Comparison of ENCODE assay signal across 11 cellular contexts in the genomic region with DNA sequence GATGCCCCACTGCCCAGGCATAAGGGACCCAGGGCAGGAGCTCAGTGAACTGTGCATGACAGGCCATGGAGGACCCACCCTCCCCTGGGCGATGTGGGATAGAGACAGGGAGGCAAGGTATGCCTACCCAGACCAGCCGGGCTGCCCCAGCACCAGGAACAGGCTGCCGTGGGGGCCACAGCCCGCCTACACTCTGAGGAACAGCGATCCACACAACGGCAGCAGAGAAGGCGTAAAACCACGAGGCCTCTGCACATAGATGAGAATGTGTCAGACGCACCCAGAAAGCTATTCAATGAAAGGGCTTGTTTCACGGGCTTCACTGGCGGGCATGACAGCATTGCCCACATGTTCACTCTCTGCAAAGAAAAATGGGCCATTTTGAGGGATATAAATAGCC. TPM values are rescaled to one million over a fixed set of nuclear protein-coding genes. Genes with fewer than 3 reads are reported as not detected.
DNase-seq lines count a peak whose midpoint lies in the region; ATAC-seq and TF ChIP-seq lines count a peak whose summit lies in the region.
"Had no signal": no experiment of that assay in that cellular context is flagged by ENCODE, and none has a peak within 500 bp of the region (broad histone marks: within the 10 kb centered on the region; RNA-seq: fewer than 3 reads in every experiment).

No MANE protein-coding gene starts in this region.

- TF ChIP-seq CTCF in GM23338 (conservative IDR thresholded peaks at IDR 0.05; ENCODE audit: low read depth in 2 of 2): no peak

- H3K36me3 ChIP-seq in GM23338 (ENCODE audit: insufficient read depth): no peaks in the 10 kb centered on the region; the same call in 1 of the 2 replicates

- H3K9me3 Mint-ChIP-seq in GM23338: no peaks in the 10 kb centered on the region

- peaks cover 11% of the 10 kb centered on the region for H3K4me1 Mint-ChIP-seq in GM23338

- no peaks in the 10 kb centered on the region for H3K9me2 ChIP-seq in GM23338 (ENCODE audit: insufficient read depth)

- intact Hi-C loops in left ventricle myocardium superior (cut with micrococcal nuclease) (no loop called here), left cardiac atrium (cut with DNase I) (no loop called here)

- H3K27ac Mint-ChIP-seq in GM23338: no peak overlapping the region

- peaks cover 49% of the 10 kb centered on the region for H3K79me2 ChIP-seq in GM23338 (replicated peaks; ENCODE audit: insufficient read depth)

- H4K20me1 ChIP-seq in GM23338 (replicated peaks; ENCODE audit: insufficient read depth): peaks cover 3% of the 10 kb centered on the region

- H3K27me3 ChIP-seq in GM23338 (ENCODE audit: insufficient read depth): no peaks in the 10 kb centered on the region

- ATAC-seq in left ventricle myocardium superior: no peak
- ATAC-seq in left cardiac atrium: no peak
- no peak for ATAC-seq in GM23338

- H3K4me1 ChIP-seq in GM23338 (ENCODE audit: insufficient read depth): no peaks in the 10 kb centered on the region

- peaks cover 12% of the 10 kb centered on the region for H3K36me3 Mint-ChIP-seq in GM23338 (ENCODE audit: low read depth)

- H3K27me3 Mint-ChIP-seq in GM23338 (ENCODE audit: insufficient read depth, low read depth, poor library complexity): peaks cover 3% of the 10 kb centered on the region

- no peak overlapping the region for H2AFZ ChIP-seq in GM23338

- H3K4me2 ChIP-seq in GM23338: no peak overlapping the region

- H3K4me3 Mint-ChIP-seq in GM23338: no peak overlapping the region

- DNase-seq in left ventricle myocardium superior (peak; percentile 21), left cardiac atrium (no peak), inferior parietal cortex (ENCODE audit: extremely low spot score) (peak; percentile 87), NOMO-1 treated with dmso at 0.1 percent for 144 hours (lab: John Stamatoyannopoulos, UW; ENCODE audit: unreplicated experiment) (no peak), GM23338 (ENCODE audit: low spot score) (no peak), NOMO-1 treated with DMSO at 0.1 percent for 48 hours (lab: John Stamatoyannopoulos, UW; ENCODE audit: unreplicated experiment) (no peak)
- peak; percentile 65 to 74 for DNase-seq in activated T-cell treated with anti-CD3 and anti-CD28 coated beads, Interleukin-2, amount 50 U/mL, for 48 hours
- DNase-seq: AML-193, KG1, small intestine had no signal

- H3K4me3 ChIP-seq in GM23338: no peak overlapping the region

- no peaks in the 10 kb centered on the region for H3F3A ChIP-seq in GM23338 (replicated peaks; ENCODE audit: low read depth)

- H3K27ac ChIP-seq in temporal lobe (ENCODE audit: low read depth, low read length): peak overlapping the region; percentile 96
- H3K27ac ChIP-seq in GM23338 (ENCODE audit: low read depth): no peak overlapping the region

TF ChIP-seq in GM23338, 12 proteins besides CTCF, POLR2A, EP300 and RAD21 (continues in another document):
- TF ChIP-seq STAT1 (IDR thresholded peaks at IDR 0.05; ENCODE audit: unreplicated experiment) (no peak), EZH2phosphoT487 (IDR thresholded peaks at IDR 0.05; ENCODE audit: unreplicated experiment) (no peak), CREB1 (CRISPR knock-in tag; IDR thresholded peaks at IDR 0.05; ENCODE audit: low read depth) (no peak), ZNF114 (CRISPR knock-in tag; IDR thresholded peaks at IDR 0.05) (no peak), EZH2 (IDR thresholded peaks at IDR 0.05; ENCODE audit: low read depth, unreplicated experiment) (no peak), JUNB (IDR thresholded peaks at IDR 0.05; ENCODE audit: unreplicated experiment) (no peak), POLR2AphosphoS5 (IDR thresholded peaks at IDR 0.05; ENCODE audit: low read depth) (no peak), NANOG (IDR thresholded peaks at IDR 0.05; ENCODE audit: borderline replicate concordance) (no peak), ZNF331 (CRISPR knock-in tag; IDR thresholded peaks at IDR 0.05; ENCODE audit: low read depth) (no peak)
- TF ChIP-seq, protein P1, sequence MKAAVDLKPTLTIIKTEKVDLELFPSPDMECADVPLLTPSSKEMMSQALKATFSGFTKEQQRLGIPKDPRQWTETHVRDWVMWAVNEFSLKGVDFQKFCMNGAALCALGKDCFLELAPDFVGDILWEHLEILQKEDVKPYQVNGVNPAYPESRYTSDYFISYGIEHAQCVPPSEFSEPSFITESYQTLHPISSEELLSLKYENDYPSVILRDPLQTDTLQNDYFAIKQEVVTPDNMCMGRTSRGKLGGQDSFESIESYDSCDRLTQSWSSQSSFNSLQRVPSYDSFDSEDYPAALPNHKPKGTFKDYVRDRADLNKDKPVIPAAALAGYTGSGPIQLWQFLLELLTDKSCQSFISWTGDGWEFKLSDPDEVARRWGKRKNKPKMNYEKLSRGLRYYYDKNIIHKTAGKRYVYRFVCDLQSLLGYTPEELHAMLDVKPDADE (IDR thresholded peaks at IDR 0.05): no peak
- TF ChIP-seq, protein P2, sequence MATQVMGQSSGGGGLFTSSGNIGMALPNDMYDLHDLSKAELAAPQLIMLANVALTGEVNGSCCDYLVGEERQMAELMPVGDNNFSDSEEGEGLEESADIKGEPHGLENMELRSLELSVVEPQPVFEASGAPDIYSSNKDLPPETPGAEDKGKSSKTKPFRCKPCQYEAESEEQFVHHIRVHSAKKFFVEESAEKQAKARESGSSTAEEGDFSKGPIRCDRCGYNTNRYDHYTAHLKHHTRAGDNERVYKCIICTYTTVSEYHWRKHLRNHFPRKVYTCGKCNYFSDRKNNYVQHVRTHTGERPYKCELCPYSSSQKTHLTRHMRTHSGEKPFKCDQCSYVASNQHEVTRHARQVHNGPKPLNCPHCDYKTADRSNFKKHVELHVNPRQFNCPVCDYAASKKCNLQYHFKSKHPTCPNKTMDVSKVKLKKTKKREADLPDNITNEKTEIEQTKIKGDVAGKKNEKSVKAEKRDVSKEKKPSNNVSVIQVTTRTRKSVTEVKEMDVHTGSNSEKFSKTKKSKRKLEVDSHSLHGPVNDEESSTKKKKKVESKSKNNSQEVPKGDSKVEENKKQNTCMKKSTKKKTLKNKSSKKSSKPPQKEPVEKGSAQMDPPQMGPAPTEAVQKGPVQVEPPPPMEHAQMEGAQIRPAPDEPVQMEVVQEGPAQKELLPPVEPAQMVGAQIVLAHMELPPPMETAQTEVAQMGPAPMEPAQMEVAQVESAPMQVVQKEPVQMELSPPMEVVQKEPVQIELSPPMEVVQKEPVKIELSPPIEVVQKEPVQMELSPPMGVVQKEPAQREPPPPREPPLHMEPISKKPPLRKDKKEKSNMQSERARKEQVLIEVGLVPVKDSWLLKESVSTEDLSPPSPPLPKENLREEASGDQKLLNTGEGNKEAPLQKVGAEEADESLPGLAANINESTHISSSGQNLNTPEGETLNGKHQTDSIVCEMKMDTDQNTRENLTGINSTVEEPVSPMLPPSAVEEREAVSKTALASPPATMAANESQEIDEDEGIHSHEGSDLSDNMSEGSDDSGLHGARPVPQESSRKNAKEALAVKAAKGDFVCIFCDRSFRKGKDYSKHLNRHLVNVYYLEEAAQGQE (IDR thresholded peaks at IDR 0.05; ENCODE audit: unreplicated experiment): no peak

RNA-seq across cellular contexts. Expression of gene SEMA4D, which starts 49.5 kb away (rescaled TPM):
- total RNA-seq in left ventricle myocardium superior: 24.7 TPM
- 10 to 100 TPM; 17.5 to 22.4 TPM for total RNA-seq in left cardiac atrium
- total RNA-seq in temporal lobe: 10.6 TPM
- total RNA-seq in GM23338 (2014; rRNA removed; shearing (Covaris generic)): 48.0 and 63.0 TPM in 2 replicates
- 17.1 and 19.3 TPM in 2 replicates for polyA plus RNA-seq in GM23338 (2016; fragmentation: Nextera tagmentation; extraction: Ambion mirVana)

Comparison
In these comparisons a context has a peak if more than half of its experiments do, and no peak if none do; other contexts are left out.
1. DNase-seq: peak in left ventricle myocardium superior (single experiment), activated T-cell treated with anti-CD3 and anti-CD28 coated beads, Interleukin-2, amount 50 U/mL, for 48 hours (2 of 2) and inferior parietal cortex (single experiment); none in left cardiac atrium (single experiment), NOMO-1 treated with dmso at 0.1 percent for 144 hours (single experiment), GM23338 (single experiment) and NOMO-1 treated with DMSO at 0.1 percent for 48 hours (single experiment).